17 cellular contexts compared by ENCODE assay signal in genomic region chr13:89375839-89376238, GRCh38.
DNase-seq lines count a peak whose midpoint lies in the region; ATAC-seq and TF ChIP-seq lines count a peak whose summit lies in the region.
"Had no signal": no experiment of that assay in that cellular context is flagged by ENCODE, and none has a peak within 500 bp of the region (broad histone marks: within the 10 kb centered on the region; RNA-seq: fewer than 3 reads in every experiment).

No MANE protein-coding gene starts in this region.

- no peaks in the 10 kb centered on the region for H3K36me3 ChIP-seq in mammary epithelial cell (ENCODE audit: insufficient read depth, low read length)
- H3K36me3 ChIP-seq: upper lobe of right lung had no signal

- no peaks in the 10 kb centered on the region for H4K20me1 ChIP-seq in mammary epithelial cell (ENCODE audit: insufficient read depth, low read length)

- H3K9me3 Mint-ChIP-seq in progenitor cell of endocrine pancreas (ENCODE audit: low read depth): peaks cover 7% of the 10 kb centered on the region
- H3K9me3 Mint-ChIP-seq: activated CD4-positive, alpha-beta T cell treated with anti-CD3 and anti-CD28 coated beads, Interleukin-2, amount 10 ng/mL, durations not matched to agents 7 days and 5 days had no signal

- no peaks in the 10 kb centered on the region for H3K27me3 Mint-ChIP-seq in progenitor cell of endocrine pancreas
- H3K27me3 Mint-ChIP-seq: activated CD4-positive, alpha-beta T cell treated with anti-CD3 and anti-CD28 coated beads, Interleukin-2, amount 10 ng/mL, durations not matched to agents 7 days and 5 days; B cell; T-helper 17 cell had no signal

- H3K4me1 Mint-ChIP-seq in progenitor cell of endocrine pancreas (ENCODE audit: low read depth): peaks cover 8% of the 10 kb centered on the region
- H3K4me1 Mint-ChIP-seq: activated CD4-positive, alpha-beta T cell treated with anti-CD3 and anti-CD28 coated beads, Interleukin-2, amount 10 ng/mL, durations not matched to agents 7 days and 5 days; B cell; T-helper 17 cell had no signal

- H3K79me2 ChIP-seq in mammary epithelial cell (ENCODE audit: insufficient read depth, low read length): no peaks in the 10 kb centered on the region

- no peak overlapping the region for H3K4me2 ChIP-seq in mammary epithelial cell (ENCODE audit: insufficient read depth, low read depth, low read length)

- no peak overlapping the region for H3K4me3 Mint-ChIP-seq in progenitor cell of endocrine pancreas (ENCODE audit: low read depth)
- H3K4me3 Mint-ChIP-seq: activated CD4-positive, alpha-beta T cell treated with anti-CD3 and anti-CD28 coated beads, Interleukin-2, amount 10 ng/mL, durations not matched to agents 7 days and 5 days; B cell; T-helper 17 cell had no signal

- no peak for ATAC-seq in sciatic nerve
- ATAC-seq: GM12878, T-helper 17 cell, upper lobe of right lung had no signal

- dilution Hi-C loops in mammary epithelial cell (cut with HindIII; ENCODE audit: low sequenced_read_pairs): no loop called here

- CTCF ChIA-PET in AG04450 (lab: Charles Lee) (interaction anchor here (1.3 kb wide), 1 partner anchor 549 kb away, joined by 3 read pairs; no protein-coding TSS in a partner anchor), mammary epithelial cell (lab: Charles Lee; ENCODE audit: low non-redundant PET) (interaction anchor here (0.6 kb wide), 1 partner anchor 524 kb away, joined by 14 read pairs; no protein-coding TSS in a partner anchor)

- BruUV-seq in mammary epithelial cell (replicated peaks; lab: Mats Ljungman, UMichigan): no TSS peak

- POLR2A ChIA-PET in AG04450 (lab: Yijun Ruan, JAX): interaction anchor here (0.6 kb wide), 1 partner anchor 16 kb away, joined by 3 read pairs; no protein-coding TSS in a partner anchor

- no peak for TF ChIP-seq CTCF in AG04450 (IDR thresholded peaks at IDR 0.05; ENCODE audit: low read depth, low read length)
- no peak for TF ChIP-seq CTCF in mammary epithelial cell (conservative IDR thresholded peaks at IDR 0.05 in 1 of 2, IDR thresholded peaks at IDR 0.05 in 1 of 2; ENCODE audit: extremely low read depth in 1 of 2, insufficient read depth in 1 of 2, low read depth in 1 of 2, low read length in 2 of 2)
- no peak for TF ChIP-seq CTCF in progenitor cell of endocrine pancreas (IDR thresholded peaks at IDR 0.05; ENCODE audit: unreplicated experiment)

- in situ Hi-C loops in mammary epithelial cell (cut with MboI; ENCODE audit: low sequenced_read_pairs in 2 of 2): no loop called here

- H3K4me3 ChIP-seq in AG04450 (ENCODE audit: low read depth, low read length): no peak overlapping the region
- no peak overlapping the region for H3K4me3 ChIP-seq in mammary epithelial cell (replicated peaks in 1 of 3; ENCODE audit: insufficient read depth in 1 of 3, low read depth in 2 of 3, low read length in 3 of 3)
- H3K4me3 ChIP-seq: GM12878, upper lobe of right lung had no signal

- H3K9me3 ChIP-seq in AG04450 (ENCODE audit: control insufficient read depth, insufficient read depth, low read length) (no peaks in the 10 kb centered on the region), mammary epithelial cell (replicated peaks; ENCODE audit: insufficient read depth, low read length) (no peaks in the 10 kb centered on the region)
- H3K9me3 ChIP-seq: upper lobe of right lung had no signal

- H3K9ac ChIP-seq in mammary epithelial cell (ENCODE audit: insufficient read depth, low read length): no peak overlapping the region

- no peaks in the 10 kb centered on the region for H3K27me3 ChIP-seq in AG04450 (ENCODE audit: control insufficient read depth, insufficient read depth, low read length)
- no peaks in the 10 kb centered on the region for H3K27me3 ChIP-seq in mammary epithelial cell (ENCODE audit: insufficient read depth, low read length)
- H3K27me3 ChIP-seq: upper lobe of right lung had no signal

- intact Hi-C loops in mammary epithelial cell (cut with micrococcal nuclease): no loop called here
- intact Hi-C loops in sciatic nerve (cut with DNase I): no loop called here

- H3K27ac Mint-ChIP-seq in progenitor cell of endocrine pancreas: no peak overlapping the region
- H3K27ac Mint-ChIP-seq: activated CD4-positive, alpha-beta T cell treated with anti-CD3 and anti-CD28 coated beads, Interleukin-2, amount 10 ng/mL, durations not matched to agents 7 days and 5 days; B cell; T-helper 17 cell had no signal

- H3K4me1 ChIP-seq in mammary epithelial cell (ENCODE audit: insufficient read depth, low read length): peaks cover 10% of the 10 kb centered on the region
- H3K4me1 ChIP-seq: upper lobe of right lung had no signal

- DNase-seq in AG04450 (ENCODE audit: low read depth, low spot score): peak; percentile 55
- DNase-seq in M059J (ENCODE audit: low read depth): peak; percentile 0
- DNase-seq in mammary epithelial cell: peak; percentile 32
- DNase-seq in iris pigment epithelial cell (ENCODE audit: low read depth): peak; percentile 69
- DNase-seq in progenitor cell of endocrine pancreas (ENCODE audit: low spot score, unreplicated experiment): no peak
- no peak for DNase-seq in T-helper 1 cell
- DNase-seq in UCSD-AML1 (lab: John Stamatoyannopoulos, UW; ENCODE audit: unreplicated experiment): no peak
- no peak for DNase-seq in sciatic nerve (ENCODE audit: low spot score)
- DNase-seq: activated CD4-positive, alpha-beta T cell treated with anti-CD3 and anti-CD28 coated beads, Interleukin-2, amount 10 ng/mL, durations not matched to agents 7 days and 5 days; anterior cingulate cortex; DMS79; H7; stimulated activated CD4-positive, alpha-beta T cell treated with anti-CD3 and anti-CD28 coated beads, Interleukin-2, amount 100 ng/mL, for 48 hours; T-helper 17 cell; upper lobe of right lung had no signal

- 31% methylated on average over 2 of the region's 2 CpGs for WGBS in mammary epithelial cell (ENCODE audit: low coverage, missing lambda C conversion rate)

- H2AFZ ChIP-seq in mammary epithelial cell (ENCODE audit: low read depth, low read length): no peak overlapping the region

- H3K36me3 Mint-ChIP-seq in progenitor cell of endocrine pancreas (ENCODE audit: insufficient read depth): no peaks in the 10 kb centered on the region

- peak overlapping the region; percentile 23 for H3K27ac ChIP-seq in AG04450 (ENCODE audit: low read depth, low read length)
- no peak overlapping the region for H3K27ac ChIP-seq in mammary epithelial cell (ENCODE audit: insufficient read depth, low read depth, low read length)
- H3K27ac ChIP-seq: upper lobe of right lung had no signal

Comparison
In these comparisons a context has a peak if more than half of its experiments do, and no peak if none do; other contexts are left out.
1. DNase-seq: peak in AG04450 (single experiment), M059J (single experiment), mammary epithelial cell (single experiment) and iris pigment epithelial cell (single experiment); none in progenitor cell of endocrine pancreas (single experiment), T-helper 1 cell (0 of 5), UCSD-AML1 (single experiment) and sciatic nerve (single experiment).